In genomic region chr17:944266-944665, GRCh38 we compare ENCODE assay signal across 23 cellular contexts. TPM values are rescaled to one million over a fixed set of nuclear protein-coding genes. Genes with fewer than 3 reads are reported as not detected.
DNase-seq lines count a peak whose midpoint lies in the region; ATAC-seq and TF ChIP-seq lines count a peak whose summit lies in the region.
"Had no signal": no experiment of that assay in that cellular context is flagged by ENCODE, and none has a peak within 500 bp of the region (broad histone marks: within the 10 kb centered on the region; RNA-seq: fewer than 3 reads in every experiment).

No MANE protein-coding gene starts in this region.

- peaks cover 9% of the 10 kb centered on the region for H3K4me1 ChIP-seq in Caco-2
- H3K4me1 ChIP-seq in esophagus muscularis mucosa: peaks cover 0 to 29% (median 23%) of the 10 kb centered on the region in 4 donors
- H3K4me1 ChIP-seq in adrenal gland (replicated peaks in 1 of 2): no peaks in the 10 kb centered on the region
- H3K4me1 ChIP-seq: tibial nerve had no signal

- no peak overlapping the region for H3K4me3 Mint-ChIP-seq in Caco-2 (ENCODE audit: unreplicated experiment)
- H3K4me3 Mint-ChIP-seq in osteocyte (ENCODE audit: unreplicated experiment): no peak overlapping the region
- no peak overlapping the region for H3K4me3 Mint-ChIP-seq in stimulated activated memory B cell treated with anti-CD40 and anti-IgM and Interleukin-4, amounts not matched to agents 10 μg/mL and 1 μg/mL and 100 μg/mL, for 72 hours
- H3K4me3 Mint-ChIP-seq: CD8-positive, alpha-beta memory T cell; memory B cell; natural killer cell had no signal

- H3K36me3 Mint-ChIP-seq in Caco-2 (ENCODE audit: insufficient read depth, unreplicated experiment): peaks cover 53% of the 10 kb centered on the region
- peaks cover 10% of the 10 kb centered on the region for H3K36me3 Mint-ChIP-seq in osteocyte (ENCODE audit: unreplicated experiment)
- H3K36me3 Mint-ChIP-seq in stimulated activated memory B cell treated with anti-CD40 and anti-IgM and Interleukin-4, amounts not matched to agents 10 μg/mL and 1 μg/mL and 100 μg/mL, for 72 hours: no peaks in the 10 kb centered on the region
- H3K36me3 Mint-ChIP-seq: CD8-positive, alpha-beta memory T cell; memory B cell; natural killer cell had no signal

- H3K27me3 Mint-ChIP-seq in Caco-2 (ENCODE audit: insufficient read depth, unreplicated experiment) (no peaks in the 10 kb centered on the region), osteocyte (ENCODE audit: unreplicated experiment) (no peaks in the 10 kb centered on the region)
- peaks cover 9% of the 10 kb centered on the region for H3K27me3 Mint-ChIP-seq in stimulated activated memory B cell treated with anti-CD40 and anti-IgM and Interleukin-4, amounts not matched to agents 10 μg/mL and 1 μg/mL and 100 μg/mL, for 72 hours
- H3K27me3 Mint-ChIP-seq: memory B cell, progenitor cell of endocrine pancreas had no signal

- TF ChIP-seq EP300 in esophagus muscularis mucosa (IDR thresholded peaks at IDR 0.05): no peak

- H3K9me3 ChIP-seq in Caco-2: no peaks in the 10 kb centered on the region
- no peaks in the 10 kb centered on the region for H3K9me3 ChIP-seq in esophagus muscularis mucosa
- no peaks in the 10 kb centered on the region for H3K9me3 ChIP-seq in adrenal gland (replicated peaks in 1 of 3)
- H3K9me3 ChIP-seq: tibial nerve had no signal

- no TSS peak for BruUV-seq in Caco-2 (replicated peaks; lab: Mats Ljungman, UMichigan)

- POLR2A ChIA-PET in Caco-2 (lab: Charles Lee): no interaction called here

- DNase-seq in Caco-2 (no peak), NB4 (ENCODE audit: low read depth) (peak; percentile 30), esophagus muscularis mucosa (ENCODE audit: extremely low spot score) (no peak), osteocyte (ENCODE audit: extremely low spot score, unreplicated experiment) (no peak), activated gamma-delta T cell (lab: John Stamatoyannopoulos, UW) (no peak), adrenal gland (no peak)
- DNase-seq: activated CD4-positive, alpha-beta T cell treated with anti-CD3 and anti-CD28 coated beads, Interleukin-2, amount 50 U/mL, for 4 hours; activated CD8-positive, alpha-beta memory T cell treated with anti-CD3 and anti-CD28 coated beads, Interleukin-2, amount 50 U/mL, for 48 hours; amniotic stem cell; CD8-positive, alpha-beta memory T cell; HCEC 1CT; natural killer cell; NCI-H1436; NCI-H524 treated with DMSO at 0.1 percent for 48 hours; stimulated activated naive CD4-positive, alpha-beta T cell treated with Interleukin-2 at 50 U/mL for 16 hours; WERI-Rb-1 had no signal

- TF ChIP-seq POLR2A in NB4 (IDR thresholded peaks at IDR 0.05; ENCODE audit: extremely low read depth, insufficient read length) (no peak), esophagus muscularis mucosa (IDR thresholded peaks at IDR 0.05; ENCODE audit: low read depth) (no peak), adrenal gland (IDR thresholded peaks at IDR 0.05) (no peak)

- 77% methylated on average over 12 of the region's 12 CpGs for WGBS in esophagus muscularis mucosa
- 74 to 87% (median 83%) methylated on average over 12 of the region's 12 CpGs for WGBS in adrenal gland, 4 donors

- H3K9me3 Mint-ChIP-seq in Caco-2 (ENCODE audit: unreplicated experiment) (no peaks in the 10 kb centered on the region), osteocyte (ENCODE audit: unreplicated experiment) (no peaks in the 10 kb centered on the region)
- H3K9me3 Mint-ChIP-seq in stimulated activated memory B cell treated with anti-CD40 and anti-IgM and Interleukin-4, amounts not matched to agents 10 μg/mL and 1 μg/mL and 100 μg/mL, for 72 hours: no peaks in the 10 kb centered on the region
- H3K9me3 Mint-ChIP-seq: CD8-positive, alpha-beta memory T cell; memory B cell; natural killer cell had no signal

- no peak for TF ChIP-seq CTCF in Caco-2 (IDR thresholded peaks at IDR 0.05; ENCODE audit: insufficient read depth in 1 of 2, low read depth in 1 of 2, low read length in 1 of 2, severe bottlenecking in 1 of 2, unreplicated experiment in 1 of 2)
- no peak for TF ChIP-seq CTCF in NB4 (IDR thresholded peaks at IDR 0.05; ENCODE audit: low read depth, low read length)
- no peak for TF ChIP-seq CTCF in esophagus muscularis mucosa (IDR thresholded peaks at IDR 0.05)
- TF ChIP-seq CTCF in osteocyte (IDR thresholded peaks at IDR 0.05): no peak
- no peak for TF ChIP-seq CTCF in adrenal gland (IDR thresholded peaks at IDR 0.05)

- H3K27ac Mint-ChIP-seq in Caco-2 (ENCODE audit: unreplicated experiment) (peak overlapping the region; percentile 67), osteocyte (ENCODE audit: unreplicated experiment) (peak overlapping the region; percentile 71)
- no peak overlapping the region for H3K27ac Mint-ChIP-seq in stimulated activated memory B cell treated with anti-CD40 and anti-IgM and Interleukin-4, amounts not matched to agents 10 μg/mL and 1 μg/mL and 100 μg/mL, for 72 hours
- H3K27ac Mint-ChIP-seq: CD8-positive, alpha-beta memory T cell; memory B cell; natural killer cell; progenitor cell of endocrine pancreas had no signal

- CTCF ChIA-PET in Caco-2 (lab: Charles Lee): no interaction called here

- no peak overlapping the region for H3K4me3 ChIP-seq in Caco-2 (ENCODE audit: low read depth, low read length)
- H3K4me3 ChIP-seq in NB4 (ENCODE audit: low read depth, low read length): no peak overlapping the region
- H3K4me3 ChIP-seq in esophagus muscularis mucosa: no peak overlapping the region
- H3K4me3 ChIP-seq in adrenal gland: no peak overlapping the region
- H3K4me3 ChIP-seq: skin epidermis, tibial nerve had no signal

- intact Hi-C loops in Caco-2 (cut with micrococcal nuclease; ENCODE audit: unreplicated experiment): no loop called here
- intact Hi-C loops in esophagus muscularis mucosa (cut with DNase I): no loop called here
- intact Hi-C loops in adrenal gland (cut with DNase I): no loop called here

- H3K27me3 ChIP-seq in Caco-2 (replicated peaks; ENCODE audit: control insufficient read depth, insufficient read depth, low read length) (no peaks in the 10 kb centered on the region), esophagus muscularis mucosa (no peaks in the 10 kb centered on the region), adrenal gland (no peaks in the 10 kb centered on the region)
- H3K27me3 ChIP-seq: tibial nerve had no signal

- no peak for ATAC-seq in stimulated activated memory B cell treated with anti-CD40 and anti-IgM and Interleukin-4, amounts not matched to agents 10 μg/mL and 1 μg/mL and 100 μg/mL, for 72 hours
- ATAC-seq in GM21825 (IDR thresholded peaks at IDR 0.05; ENCODE audit: unreplicated experiment): no peak
- ATAC-seq: natural killer cell, Right ventricle myocardium inferior had no signal

- no peaks in the 10 kb centered on the region for H3K36me3 ChIP-seq in Caco-2 (ENCODE audit: control insufficient read depth, insufficient read depth, low read length)
- peaks cover 0 to 5% (median 0%) of the 10 kb centered on the region in 4 donors for H3K36me3 ChIP-seq in esophagus muscularis mucosa
- no peaks in the 10 kb centered on the region for H3K36me3 ChIP-seq in adrenal gland (replicated peaks in 1 of 2)
- H3K36me3 ChIP-seq: WERI-Rb-1 had no signal

- H3K27ac ChIP-seq in esophagus muscularis mucosa (replicated peaks in 1 of 4): peak overlapping the region in 3 of 4 donors; percentile 0 to 52 (median 10)
- no peak overlapping the region for H3K27ac ChIP-seq in adrenal gland
- H3K27ac ChIP-seq: skin epidermis, tibial nerve, WERI-Rb-1 had no signal

- peaks cover 19% of the 10 kb centered on the region for H3K4me1 Mint-ChIP-seq in Caco-2 (ENCODE audit: low read depth, unreplicated experiment)
- peaks cover 23% of the 10 kb centered on the region for H3K4me1 Mint-ChIP-seq in osteocyte (ENCODE audit: unreplicated experiment)
- H3K4me1 Mint-ChIP-seq in stimulated activated memory B cell treated with anti-CD40 and anti-IgM and Interleukin-4, amounts not matched to agents 10 μg/mL and 1 μg/mL and 100 μg/mL, for 72 hours: no peaks in the 10 kb centered on the region
- H3K4me1 Mint-ChIP-seq: CD8-positive, alpha-beta memory T cell; memory B cell; natural killer cell had no signal

RNA-seq across cellular contexts. Expression of gene NXN, which starts 35.3 kb away (rescaled TPM):
- total RNA-seq in Caco-2 (2022) (68.4 and 76.7 TPM in 2 replicates), esophagus muscularis mucosa (10 to 100 TPM; 37.0 to 65.6 (median 49.8) TPM), osteocyte (123 and 131 TPM in 2 replicates), adrenal gland (10 to 100 TPM in 7 of 8 donors, 1 to 10 TPM in 1; 8.3 to 24.7 (median 14.4) TPM)
- 1 to 10 TPM; 3.9 to 9.6 (median 5.7) TPM for polyA plus RNA-seq in adrenal gland

RNA-seq across cellular contexts. Expression of gene TIMM22, which starts 52.7 kb away (rescaled TPM):
- total RNA-seq in Caco-2 (2022) (20.1 and 20.6 TPM in 2 replicates), esophagus muscularis mucosa (10 to 100 TPM; 14.1 to 17.9 (median 15.8) TPM), osteocyte (12.6 and 12.8 TPM in 2 replicates), adrenal gland (10 to 100 TPM; 13.7 to 49.0 (median 15.2) TPM)
- polyA plus RNA-seq in adrenal gland: 10 to 100 TPM in 1 of 3 donors, 1 to 10 TPM in 2; 7.8 to 17.8 (median 8.4) TPM

Comparison
In these comparisons a context has a peak if more than half of its experiments do, and no peak if none do; other contexts are left out.
1. H3K27ac ChIP-seq: peak in esophagus muscularis mucosa (3 of 4); none in adrenal gland (0 of 5).